In the genomic region with DNA sequence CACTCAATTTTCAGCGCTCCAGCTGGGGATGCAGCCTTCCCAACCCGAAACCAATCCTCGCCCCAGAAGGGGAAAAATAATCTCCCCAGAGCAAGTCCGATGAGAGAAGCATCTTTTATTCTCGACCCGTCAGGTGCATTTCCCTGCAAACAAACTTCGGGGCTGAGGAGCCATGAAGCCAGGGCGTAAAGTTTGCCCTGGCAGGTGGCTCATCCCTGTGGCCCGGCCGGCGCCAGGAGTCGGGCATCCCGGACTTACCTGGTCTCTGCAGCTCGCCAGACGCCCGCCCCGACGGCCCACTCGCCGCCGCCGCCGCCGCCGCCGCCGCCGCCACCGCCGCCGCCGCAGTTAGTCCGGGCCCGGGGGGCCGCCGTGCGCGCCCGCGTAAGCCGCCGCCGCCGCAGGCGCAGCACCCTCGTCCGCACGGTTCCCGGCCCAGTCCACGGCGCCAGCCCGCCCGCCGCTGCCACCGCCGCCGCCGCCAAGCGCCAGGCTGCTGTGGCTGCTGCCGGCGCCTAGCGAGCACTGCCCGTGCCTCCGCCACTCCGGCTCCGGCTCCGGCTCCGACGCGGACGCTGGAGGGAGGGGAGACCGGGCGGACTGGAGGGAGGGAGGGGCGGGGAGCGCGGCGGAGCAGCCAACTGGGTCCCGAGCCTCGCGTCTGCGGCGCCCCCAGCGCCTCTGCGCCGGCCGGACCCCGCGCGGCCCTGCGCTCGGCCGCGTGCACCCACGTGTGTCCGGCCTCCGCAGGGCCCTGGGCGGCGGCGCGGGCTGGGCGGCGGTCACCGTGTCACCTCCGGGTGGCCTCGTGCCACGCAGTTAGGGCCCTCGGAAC, we compare ENCODE assay signal across 9 cellular contexts. TPM values are rescaled to one million over a fixed set of nuclear protein-coding genes. Genes with fewer than 3 reads are reported as not detected.
DNase-seq lines count a peak whose midpoint lies in the region; ATAC-seq and TF ChIP-seq lines count a peak whose summit lies in the region.
"Had no signal": no experiment of that assay in that cellular context is flagged by ENCODE, and none has a peak within 500 bp of the region (broad histone marks: within the 10 kb centered on the region; RNA-seq: fewer than 3 reads in every experiment).

A gene (minus strand): TSS at position 527 of the 835 bp plus-strand sequence. CDS start 93,547 bp downstream, outside the sequence.

- no peak within 1 kb of the TSS for H3K4me3 Mint-ChIP-seq in T-helper 2 cell treated with Interferon-gamma antibody and Interleukin-4, amounts not matched to agents 5 μg/mL and 100 μg/mL, for 36 hours

- peak within 1 kb of the TSS; percentile 26; the same call in 1 of the 2 replicates for H3K9ac ChIP-seq in HUES64 (ENCODE audit: low read depth, low read length)
- H3K9ac ChIP-seq in subcutaneous abdominal adipose tissue (ENCODE audit: low read length in 5 of 5) = peak within 1 kb of the TSS in 2 of 5 donors; percentile 15 to 68

- no peak for TF ChIP-seq POLR2A in GM18505 (IDR thresholded peaks at IDR 0.05; ENCODE audit: borderline replicate concordance, extremely low read depth, insufficient read depth, insufficient read length)

- no peaks in the 10 kb centered on the region for H3K4me1 Mint-ChIP-seq in T-helper 2 cell treated with Interferon-gamma antibody and Interleukin-4, amounts not matched to agents 5 μg/mL and 100 μg/mL, for 36 hours (ENCODE audit: low read depth)

- H3K9me3 ChIP-seq in HUES64 (ENCODE audit: insufficient read depth, low read depth, low read length) = no peaks in the 10 kb centered on the region
- H3K9me3 ChIP-seq in subcutaneous abdominal adipose tissue (ENCODE audit: control insufficient read depth in 5 of 5, low read length in 5 of 5) = no peaks in the 10 kb centered on the region

- no peak within 1 kb of the TSS for H3K27ac Mint-ChIP-seq in T-helper 2 cell treated with Interferon-gamma antibody and Interleukin-4, amounts not matched to agents 5 μg/mL and 100 μg/mL, for 36 hours

- no peaks in the 10 kb centered on the region for H3K9me3 Mint-ChIP-seq in T-helper 2 cell treated with Interferon-gamma antibody and Interleukin-4, amounts not matched to agents 5 μg/mL and 100 μg/mL, for 36 hours

- H3K27me3 ChIP-seq in HUES64 (ENCODE audit: insufficient read depth, low read length) = peaks cover 70% of the 10 kb centered on the region
- peaks cover 0 to 10% (median 0%) of the 10 kb centered on the region in 5 donors for H3K27me3 ChIP-seq in subcutaneous abdominal adipose tissue (ENCODE audit: control insufficient read depth in 5 of 5, insufficient read depth in 4 of 5, low read length in 5 of 5)

- H3K4me3 ChIP-seq in HUES64 (ENCODE audit: low read length) (peak within 1 kb of the TSS; percentile 60), subcutaneous abdominal adipose tissue (ENCODE audit: low read depth in 1 of 5, low read length in 5 of 5) (peak within 1 kb of the TSS; percentile 61 to 93 (median 74))

- H3K27ac ChIP-seq in HUES64 (ENCODE audit: low read depth, low read length) (no peak within 1 kb of the TSS), cingulate gyrus (ENCODE audit: low read depth, low read length) (peak within 1 kb of the TSS; percentile 14), subcutaneous abdominal adipose tissue (ENCODE audit: low read depth, low read length) (no peak within 1 kb of the TSS)

- H3K36me3 ChIP-seq in HUES64 (ENCODE audit: insufficient read depth, low read length) = no peaks in the 10 kb centered on the region
- H3K36me3 ChIP-seq in subcutaneous abdominal adipose tissue (ENCODE audit: control insufficient read depth in 5 of 5, insufficient read depth in 5 of 5, low read length in 5 of 5) = no peaks in the 10 kb centered on the region

- no peak for ATAC-seq in GM18505 (IDR thresholded peaks at IDR 0.05; ENCODE audit: unreplicated experiment)

- peak; percentile 89 for DNase-seq in left kidney (ENCODE audit: low read depth, low spot score)
- DNase-seq in UCSD-AML1 (lab: John Stamatoyannopoulos, UW; ENCODE audit: unreplicated experiment) = no peak
- DNase-seq in T-helper 2 cell treated with Interferon-gamma antibody and Interleukin-4, amounts not matched to agents 5 μg/mL and 100 μg/mL, for 36 hours (ENCODE audit: low spot score) = no peak
- no peak for DNase-seq in OCI-M2 (lab: John Stamatoyannopoulos, UW; ENCODE audit: unreplicated experiment)
- DNase-seq: NCI-H774 had no signal

- H3K4me1 ChIP-seq in HUES64 (ENCODE audit: insufficient read depth, low read length) (peaks cover 5% of the 10 kb centered on the region), subcutaneous abdominal adipose tissue (ENCODE audit: control insufficient read depth in 5 of 5, insufficient read depth in 5 of 5, low read length in 5 of 5) (peaks cover 0 to 28% (median 16%) of the 10 kb centered on the region in 5 donors)

- H3K27me3 Mint-ChIP-seq in T-helper 2 cell treated with Interferon-gamma antibody and Interleukin-4, amounts not matched to agents 5 μg/mL and 100 μg/mL, for 36 hours (ENCODE audit: low read depth) = peaks cover 12% of the 10 kb centered on the region

- H3K36me3 Mint-ChIP-seq in T-helper 2 cell treated with Interferon-gamma antibody and Interleukin-4, amounts not matched to agents 5 μg/mL and 100 μg/mL, for 36 hours (ENCODE audit: low read depth) = no peaks in the 10 kb centered on the region

- WGBS in HUES64 = 1% methylated on average over 107 of the region's 107 CpGs

RNA-seq across cellular contexts. Expression of the gene that starts here (rescaled TPM):
- polyA plus RNA-seq in HUES64 (2013, experiment 1 of 2) = 0.15 TPM
- 0.82 TPM for polyA plus RNA-seq in HUES64 (2013, experiment 2 of 2)
